Comparison of ENCODE assay signal across 13 cellular contexts in genomic region chr1:223429313-223429731, GRCh38. TPM values are rescaled to one million over a fixed set of nuclear protein-coding genes. Genes with fewer than 3 reads are reported as not detected.
A peak's percentile ranks its signal among the peaks of the same experiment; 100 is the strongest.
DNase-seq lines count a peak whose midpoint lies in the region; ATAC-seq and TF ChIP-seq lines count a peak whose summit lies in the region.
"Had no signal": no experiment of that assay in that cellular context is flagged by ENCODE, and none has a peak within 500 bp of the region (broad histone marks: within the 10 kb centered on the region; RNA-seq: fewer than 3 reads in every experiment).

No MANE protein-coding gene starts in this region.

- peaks cover 0 to 4% (median 0%) of the 10 kb centered on the region in 7 donors for H3K27me3 ChIP-seq in heart right ventricle
- H3K27me3 ChIP-seq in gastrocnemius medialis = no peaks in the 10 kb centered on the region
- no peaks in the 10 kb centered on the region for H3K27me3 ChIP-seq in WERI-Rb-1 (ENCODE audit: insufficient read depth, low read depth, severe bottlenecking)

- H3K27ac ChIP-seq in heart right ventricle (peak overlapping the region in 7 of 10 donors; percentile 26 to 75 (median 62)), gastrocnemius medialis (peak overlapping the region in 3 of 4 donors; percentile 34 to 66 (median 39)), WERI-Rb-1 (no peak overlapping the region)

- ATAC-seq in heart right ventricle (peak; percentile 67 to 97 (median 90)), gastrocnemius medialis (peak; percentile 76 to 94), HG03025 (IDR thresholded peaks at IDR 0.05; ENCODE audit: low FRiP score, unreplicated experiment) (no peak)
- ATAC-seq: Panc1 had no signal

- H3K9me3 ChIP-seq in heart right ventricle (peaks cover 0 to 14% (median 0%) of the 10 kb centered on the region in 11 donors), gastrocnemius medialis (no peaks in the 10 kb centered on the region), WERI-Rb-1 (ENCODE audit: severe bottlenecking) (no peaks in the 10 kb centered on the region)

- H3K4me1 ChIP-seq in heart right ventricle (peaks cover 0 to 21% (median 6%) of the 10 kb centered on the region in 9 donors), gastrocnemius medialis (peaks cover 2 to 11% of the 10 kb centered on the region in 2 donors)

- H3K4me3 ChIP-seq in astrocyte of the spinal cord (ENCODE audit: low read depth, low read length) (no peak overlapping the region), heart right ventricle (no peak overlapping the region), gastrocnemius medialis (no peak overlapping the region), WERI-Rb-1 (ENCODE audit: low read depth, low read length) (no peak overlapping the region)

- TF ChIP-seq CTCF in astrocyte of the spinal cord (IDR thresholded peaks at IDR 0.05; ENCODE audit: low read depth, low read length) (no peak), heart right ventricle (IDR thresholded peaks at IDR 0.05) (peak in 1 of 9 donors; percentile 14), gastrocnemius medialis (IDR thresholded peaks at IDR 0.05 in 4 of 5, conservative IDR thresholded peaks at IDR 0.05 in 1 of 5) (no peak), WERI-Rb-1 (IDR thresholded peaks at IDR 0.05; ENCODE audit: low read depth, low read length) (no peak)

- H3K36me3 ChIP-seq in heart right ventricle (no peaks in the 10 kb centered on the region), gastrocnemius medialis (no peaks in the 10 kb centered on the region), WERI-Rb-1 (no peaks in the 10 kb centered on the region)

- DNase-seq in G401 (ENCODE audit: low spot score) (peak; percentile 89), astrocyte of the spinal cord (ENCODE audit: low read depth, low spot score) (peak; percentile 13), heart right ventricle (peak in 1 of 2 donors; percentile 42), gastrocnemius medialis (peak; percentile 9 to 33), WERI-Rb-1 (no peak), midbrain (lab: John Stamatoyannopoulos, UW) (no peak)
- DNase-seq in stimulated activated CD4-positive, alpha-beta T cell treated with anti-CD3 and anti-CD28 coated beads, Interleukin-4, amount 100 ng/mL, for 1 hour = no peak
- DNase-seq: activated CD4-positive, alpha-beta memory T cell treated with anti-CD3 and anti-CD28 coated beads, Interleukin-2, amount 10 ng/mL, durations not matched to agents 7 days and 5 days; foreskin fibroblast; islet precursor cell; NCI-H226 had no signal

- WGBS in heart right ventricle, 2 donors = 37 to 62% methylated on average over 2 of the region's 2 CpGs

- TF ChIP-seq POLR2A in gastrocnemius medialis (IDR thresholded peaks at IDR 0.05) = no peak

- in situ Hi-C loops in G401 (cut with HindIII; ENCODE audit: low sequenced_read_pairs) = no loop called here
- in situ Hi-C loops in astrocyte of the spinal cord (cut with HindIII; ENCODE audit: low sequenced_read_pairs) = no loop called here
- in situ Hi-C loops in gastrocnemius medialis (cut with MboI; ENCODE audit: low sequenced_read_pairs in 4 of 4) = no loop called here

- intact Hi-C loops in heart right ventricle (cut with DNase I) (loop anchor here in 1 of 10 donors (10.0 kb wide), 1 partner anchor 85 kb away; no protein-coding TSS in a partner anchor), gastrocnemius medialis (cut with DNase I; ENCODE audit: low total_unique reads) (no loop called here)

RNA-seq across cellular contexts. Expression of gene CCDC185, which starts 36.1 kb away (rescaled TPM):
- total RNA-seq in G401 (2014; rRNA removed; shearing (Covaris generic)) = not detected in 2 replicates
- total RNA-seq in heart right ventricle = not detected
- not detected for polyA plus RNA-seq in heart right ventricle
- not detected for total RNA-seq in gastrocnemius medialis
- total RNA-seq: activated CD4-positive, alpha-beta memory T cell treated with anti-CD3 and anti-CD28 coated beads, Interleukin-2, amount 10 ng/mL, durations not matched to agents 7 days and 5 days had no signal

Comparison
In these comparisons a context has a peak if more than half of its experiments do, and no peak if none do; other contexts are left out.
1. DNase-seq: peak in G401 (single experiment), astrocyte of the spinal cord (single experiment) and gastrocnemius medialis (2 of 2); none in stimulated activated CD4-positive, alpha-beta T cell treated with anti-CD3 and anti-CD28 coated beads, Interleukin-4, amount 100 ng/mL, for 1 hour (single experiment), WERI-Rb-1 (single experiment) and midbrain (single experiment).